ENCODE assay signal across 21 cellular contexts in the genomic region with DNA sequence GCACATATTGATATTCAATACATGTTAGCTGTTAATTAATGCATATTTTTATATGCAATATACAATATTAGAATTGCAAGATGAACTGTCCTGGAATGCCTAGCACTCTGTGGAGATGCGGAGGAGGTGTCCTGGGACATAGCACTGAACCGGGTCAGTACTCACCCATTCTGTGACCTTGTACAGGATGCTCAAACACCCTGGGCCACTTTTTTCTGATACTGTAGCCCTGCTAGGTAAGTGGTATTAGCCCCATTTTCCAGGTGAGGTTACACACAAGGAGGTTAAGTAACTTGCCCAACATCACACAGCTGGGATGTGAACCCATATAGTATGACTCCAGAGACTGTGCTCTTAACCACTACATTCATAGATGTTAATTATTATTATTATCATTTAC.
"Had no signal": no experiment of that assay in that cellular context is flagged by ENCODE, and none has a peak within 500 bp of the region (broad histone marks: within the 10 kb centered on the region; RNA-seq: fewer than 3 reads in every experiment).

No MANE protein-coding gene starts in this region.

- H3K9me3 Mint-ChIP-seq: endodermal cell; naive thymus-derived CD4-positive, alpha-beta T cell; neural progenitor cell had no signal

- DNase-seq: effector CD4-positive, alpha-beta T cell; endodermal cell; foreskin melanocyte; head of caudate nucleus; hypothalamus; mammary epithelial cell; naive thymus-derived CD4-positive, alpha-beta T cell; occipital lobe; right lobe of liver; stimulated activated CD4-positive, alpha-beta T cell treated with anti-CD3 and anti-CD28 coated beads, Interleukin-15, amount 100 ng/mL, for 24 hours; stimulated activated CD4-positive, alpha-beta T cell treated with anti-CD3 and anti-CD28 coated beads, Interleukin-1b, Interleukin-23, amount 100 ng/mL, for 48 hours; stimulated activated CD4-positive, alpha-beta T cell treated with anti-CD3 and anti-CD28 coated beads, Interleukin-4, amount 100 ng/mL, for 24 hours; stimulated activated naive CD4-positive, alpha-beta T cell; stomach; substantia nigra had no signal

- ATAC-seq: left lobe of liver; naive thymus-derived CD4-positive, alpha-beta T cell; right lobe of liver had no signal

- H3K27ac Mint-ChIP-seq: endodermal cell had no signal

- H3K27ac ChIP-seq: coronary artery, neural progenitor cell, parathyroid adenoma, prostate gland, right lobe of liver, thoracic aorta had no signal
